ENCODE assay signal across 10 cellular contexts in the genomic region with DNA sequence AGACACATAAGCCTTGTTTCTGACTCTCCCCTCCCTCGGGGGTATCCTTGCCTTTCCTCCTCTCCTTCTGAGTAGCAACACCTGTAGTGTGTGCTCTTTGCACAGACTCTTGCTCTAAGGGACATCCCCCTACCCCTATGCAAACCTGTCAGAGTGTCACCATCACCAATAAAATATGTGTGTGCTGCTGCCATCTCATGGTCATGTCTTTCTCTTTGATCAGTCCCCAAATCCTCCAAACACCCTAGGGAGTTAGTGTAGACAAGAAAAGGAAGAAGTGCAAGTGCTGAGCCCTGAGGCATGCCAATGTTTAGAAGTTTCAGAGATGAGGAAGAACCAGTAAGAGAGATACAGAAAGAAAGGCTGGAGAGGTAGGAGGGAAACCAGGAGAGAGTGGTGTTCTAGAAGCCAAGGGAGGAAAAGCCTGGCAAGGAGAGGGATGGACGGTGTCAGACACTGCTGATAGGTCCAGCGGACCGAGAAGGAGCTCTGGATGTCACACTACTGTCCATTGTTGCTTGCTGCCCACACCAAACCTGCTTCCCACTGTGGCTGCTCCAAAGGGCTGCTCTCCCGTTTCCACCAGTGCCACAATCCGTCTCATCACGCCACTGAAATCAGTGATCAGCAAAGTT. TPM values are rescaled to one million over a fixed set of nuclear protein-coding genes. Genes with fewer than 3 reads are reported as not detected.
DNase-seq lines count a peak whose midpoint lies in the region; ATAC-seq and TF ChIP-seq lines count a peak whose summit lies in the region.
"Had no signal": no experiment of that assay in that cellular context is flagged by ENCODE, and none has a peak within 500 bp of the region (broad histone marks: within the 10 kb centered on the region; RNA-seq: fewer than 3 reads in every experiment).

No MANE protein-coding gene starts in this region.

- H4K20me1 ChIP-seq in H9 (ENCODE audit: control insufficient read depth, insufficient read depth, insufficient read length), result no peaks in the 10 kb centered on the region

- H3K4me1 ChIP-seq in H9 (ENCODE audit: insufficient read depth, low read length) (no peaks in the 10 kb centered on the region), sigmoid colon (no peaks in the 10 kb centered on the region)

- no peak overlapping the region for H2BK12ac ChIP-seq in H9 (ENCODE audit: insufficient read length, low read depth, low read length)

- no peak overlapping the region for H3K27ac ChIP-seq in H9 (ENCODE audit: insufficient read length, low read depth, low read length)
- H3K27ac ChIP-seq in sigmoid colon, result no peak overlapping the region

- no peak overlapping the region for H3T11ph ChIP-seq in H9 (ENCODE audit: low read length)

- H3K79me2 ChIP-seq in H9 (ENCODE audit: insufficient read depth, low read length), result no peaks in the 10 kb centered on the region

- H3K27me3 Mint-ChIP-seq in H9 (ENCODE audit: low read depth), result peaks cover 17% of the 10 kb centered on the region
- H3K27me3 Mint-ChIP-seq: stimulated activated naive CD8-positive, alpha-beta T cell treated with anti-CD3 and anti-CD28 coated beads, Interleukin-15, Interleukin-2, amounts not matched to agents 100 ng/mL and 50 ng/mL, for 24 hours had no signal

- no peak for ATAC-seq in HG03280 (IDR thresholded peaks at IDR 0.05; ENCODE audit: unreplicated experiment)
- ATAC-seq in GM18873 (IDR thresholded peaks at IDR 0.05; ENCODE audit: low FRiP score, unreplicated experiment), result no peak

- H2BK120ac ChIP-seq in H9 (ENCODE audit: low read depth, low read length, poor library complexity, severe bottlenecking), result no peak overlapping the region

- TF ChIP-seq EP300 in sigmoid colon (IDR thresholded peaks at IDR 0.05), result no peak

- H3K79me1 ChIP-seq in H9 (ENCODE audit: insufficient read depth, low read depth, low read length, poor library complexity, severe bottlenecking), result no peaks in the 10 kb centered on the region

- H2BK20ac ChIP-seq in H9 (ENCODE audit: low read depth, low read length, poor library complexity, severe bottlenecking), result no peak overlapping the region

- H3K18ac ChIP-seq in H9 (ENCODE audit: insufficient read length, low read depth, low read length), result no peak overlapping the region

- H3K4me2 ChIP-seq in H9 (ENCODE audit: insufficient read depth, insufficient read length, low read length), result no peak overlapping the region

- no peak overlapping the region for H3K9ac ChIP-seq in H9 (ENCODE audit: extremely low read depth, insufficient read length, low read length)

- no peak overlapping the region for H4K91ac ChIP-seq in H9 (ENCODE audit: insufficient read length, low read depth, low read length)

- no peak overlapping the region for H3K4me3 ChIP-seq in GM06990 (replicated peaks; ENCODE audit: low read depth, low read length)
- H3K4me3 ChIP-seq in sigmoid colon, result no peak overlapping the region

- no peak overlapping the region for H3K23ac ChIP-seq in H9 (ENCODE audit: insufficient read length, low read depth, low read length)

- H2BK5ac ChIP-seq in H9 (ENCODE audit: insufficient read length, low read length), result no peak overlapping the region

- no peaks in the 10 kb centered on the region for H3K9me3 Mint-ChIP-seq in H9
- H3K9me3 Mint-ChIP-seq: stimulated activated naive CD8-positive, alpha-beta T cell treated with anti-CD3 and anti-CD28 coated beads, Interleukin-15, Interleukin-2, amounts not matched to agents 100 ng/mL and 50 ng/mL, for 24 hours had no signal

- intact Hi-C loops in sigmoid colon (cut with DNase I), result no loop called here

- H3K4me1 Mint-ChIP-seq in H9, result peaks cover 4 to 6% of the 10 kb centered on the region in 2 experiments; a peak in 2 of 4 replicates

- H3K36me3 ChIP-seq in GM06990 (ENCODE audit: control insufficient read depth, insufficient read depth, low read length) (peaks cover 2% of the 10 kb centered on the region), sigmoid colon (peaks cover 0 to 17% (median 0%) of the 10 kb centered on the region in 4 donors)

- peaks cover 0 to 13% (median 12%) of the 10 kb centered on the region in 3 experiments; a peak in 4 of 7 replicates for H3K36me3 Mint-ChIP-seq in H9 (ENCODE audit: insufficient read depth in 1 of 3, low read depth in 3 of 3)

- H2BK15ac ChIP-seq in H9 (ENCODE audit: low read depth, low read length), result no peak overlapping the region

- H3K4me3 Mint-ChIP-seq in H9, result no peak overlapping the region; a peak in 1 of 5 replicates
- H3K4me3 Mint-ChIP-seq: stimulated activated naive CD8-positive, alpha-beta T cell treated with anti-CD3 and anti-CD28 coated beads, Interleukin-15, Interleukin-2, amounts not matched to agents 100 ng/mL and 50 ng/mL, for 24 hours had no signal

- no peak overlapping the region for H4K5ac ChIP-seq in H9 (ENCODE audit: insufficient read length, low read depth, low read length)

- WGBS in H9 (ENCODE audit: extremely low coverage, insufficient read length, low lambda C conversion rate), result no CpG with 5 or more reads among the region's 7 CpGs
- 75% methylated on average over 7 of the region's 7 CpGs for WGBS in sigmoid colon, 2 donors

- no peak for TF ChIP-seq POLR2A in sigmoid colon (IDR thresholded peaks at IDR 0.05)

- no peak for DNase-seq in GM06990 (ENCODE audit: extremely low read depth, insufficient read length)
- DNase-seq in H9, result no peak
- peak; percentile 13 for DNase-seq in NOMO-1 treated with dmso at 0.1 percent for 144 hours (lab: John Stamatoyannopoulos, UW; ENCODE audit: unreplicated experiment)
- DNase-seq in germinal center (ENCODE audit: low spot score), result peak; percentile 42
- no peak for DNase-seq in stimulated activated CD8-positive, alpha-beta memory T cell treated with anti-CD3 and anti-CD28 coated beads, Interleukin-4, amount 100 ng/mL, for 48 hours
- DNase-seq in sigmoid colon, result no peak

- TF ChIP-seq CTCF in GM06990 (IDR thresholded peaks at IDR 0.05; ENCODE audit: insufficient read depth, low read length, poor library complexity, severe bottlenecking), result peak; percentile 39
- TF ChIP-seq CTCF in H9 (conservative IDR thresholded peaks at IDR 0.05), result peak; percentile 46; the same call in 2 of the 3 replicates
- TF ChIP-seq CTCF in sigmoid colon (IDR thresholded peaks at IDR 0.05), result no peak

- H4K8ac ChIP-seq in H9 (replicated peaks; ENCODE audit: insufficient read length, low read depth, low read length), result no peak overlapping the region

- H3K56ac ChIP-seq in H9 (ENCODE audit: insufficient read length, low read depth, low read length), result no peak overlapping the region

- no peak overlapping the region for H3K27ac Mint-ChIP-seq in H9
- H3K27ac Mint-ChIP-seq: stimulated activated naive CD8-positive, alpha-beta T cell treated with anti-CD3 and anti-CD28 coated beads, Interleukin-15, Interleukin-2, amounts not matched to agents 100 ng/mL and 50 ng/mL, for 24 hours had no signal

- H2AK5ac ChIP-seq in H9 (ENCODE audit: insufficient read length, low read length), result no peak overlapping the region

- H3K9me3 ChIP-seq in H9 (ENCODE audit: control insufficient read depth, low read depth, low read length) (no peaks in the 10 kb centered on the region), sigmoid colon (no peaks in the 10 kb centered on the region)

- no peak overlapping the region for H3K14ac ChIP-seq in H9 (ENCODE audit: insufficient read depth, low read length)

- no peaks in the 10 kb centered on the region for H3K23me2 ChIP-seq in H9 (ENCODE audit: insufficient read length, low read depth, low read length, poor library complexity, severe bottlenecking)

- H2AFZ ChIP-seq in H9 (ENCODE audit: low read length), result no peak overlapping the region

- no peak overlapping the region for H3K4ac ChIP-seq in H9 (ENCODE audit: low read depth, low read length)

- H3K27me3 ChIP-seq in GM06990 (replicated peaks; ENCODE audit: control insufficient read depth, insufficient read depth, low read length) (peaks cover 1% of the 10 kb centered on the region; the same call in 1 of the 2 replicates), H9 (ENCODE audit: insufficient read depth, low read length) (no peaks in the 10 kb centered on the region), sigmoid colon (no peaks in the 10 kb centered on the region)

RNA-seq across cellular contexts. Expression of a gene that starts 16.4 kb away (rescaled TPM):
- total RNA-seq in H9 (2021) (34.4 and 37.8 TPM in 2 replicates), sigmoid colon (10 to 100 TPM in 1 of 4 donors, 1 to 10 TPM in 3; 6.1 to 12.7 (median 8.4) TPM)
- 10 to 100 TPM in 1 of 3 donors, 1 to 10 TPM in 2; 6.0 to 11.6 (median 7.8) TPM for polyA plus RNA-seq in sigmoid colon

RNA-seq across cellular contexts. Expression of a gene that starts 16.5 kb away (rescaled TPM):
- total RNA-seq in H9 (2021), result 32.2 and 33.3 TPM in 2 replicates
- 1 to 10 TPM; 4.6 to 8.0 (median 6.4) TPM for total RNA-seq in sigmoid colon
- 1 to 10 TPM; 1.8 to 5.6 (median 2.5) TPM for polyA plus RNA-seq in sigmoid colon

RNA-seq across cellular contexts. Expression of a gene that starts 22.6 kb away (rescaled TPM):
- total RNA-seq in H9 (2021) (1.7 and 1.9 TPM in 2 replicates), sigmoid colon (1 to 10 TPM; 1.4 to 5.7 (median 3.6) TPM)
- polyA plus RNA-seq in sigmoid colon, result 1 to 10 TPM; 1.2 to 4.2 (median 1.8) TPM
- total RNA-seq: glomerular endothelial cell had no signal

Comparison
In these comparisons a context has a peak if more than half of its experiments do, and no peak if none do; other contexts are left out.
1. DNase-seq: peak in NOMO-1 treated with dmso at 0.1 percent for 144 hours (single experiment) and germinal center (single experiment); none in GM06990 (single experiment), H9 (single experiment), stimulated activated CD8-positive, alpha-beta memory T cell treated with anti-CD3 and anti-CD28 coated beads, Interleukin-4, amount 100 ng/mL, for 48 hours (single experiment) and sigmoid colon (single experiment).
2. CTCF ChIP-seq: peak in GM06990 (single experiment) and H9 (single experiment); none in sigmoid colon (0 of 4).